8 cellular contexts compared by ENCODE assay signal in genomic region chr1:18957136-18957521, GRCh38. TPM values are rescaled to one million over a fixed set of nuclear protein-coding genes. Genes with fewer than 3 reads are reported as not detected.
DNase-seq lines count a peak whose midpoint lies in the region; ATAC-seq, FAIRE-seq and TF ChIP-seq lines count a peak whose summit lies in the region.

No MANE protein-coding gene starts in this region.

- H3K4me3 ChIP-seq in GM08714 (ENCODE audit: low read length) (peak overlapping the region; percentile 55; the same call in 1 of the 2 replicates), SJCRH30 (peak overlapping the region; percentile 71), fibroblast of pulmonary artery (replicated peaks; ENCODE audit: low read depth, low read length) (peak overlapping the region; percentile 64), pancreas (peak overlapping the region; percentile 56 to 91 (median 82))

- DNase-seq in SJCRH30 (peak in 1 of 2 experiments; percentile 48), fibroblast of pulmonary artery (ENCODE audit: low read depth) (no peak), pancreas (peak in 3 of 6 donors; percentile 55 to 75 (median 72)), GM13977 (ENCODE audit: low spot score) (no peak), NCI-H2196 treated with DMSO at 0.1 percent for 48 hours (lab: John Stamatoyannopoulos, UW; ENCODE audit: unreplicated experiment) (no peak)

- peaks cover 11% of the 10 kb centered on the region for H3K27me3 ChIP-seq in SJCRH30
- no peaks in the 10 kb centered on the region for H3K27me3 ChIP-seq in pancreas

- intact Hi-C loops in pancreas (cut with DNase I): loop anchor here in 1 of 3 donors (10.0 kb wide), 1 partner anchor 52 kb away; the partner anchor contains the start of gene ALDH4A1

- TF ChIP-seq CTCF in fibroblast of pulmonary artery (IDR thresholded peaks at IDR 0.05; ENCODE audit: low read length, missing control alignments) (no peak), pancreas (IDR thresholded peaks at IDR 0.05) (no peak), GM13977 (IDR thresholded peaks at IDR 0.05; ENCODE audit: extremely low read depth, insufficient read depth, missing control alignments) (no peak)

- no peaks in the 10 kb centered on the region for H3K9me3 ChIP-seq in SJCRH30 (replicated peaks)
- H3K9me3 ChIP-seq in pancreas: no peaks in the 10 kb centered on the region

- ATAC-seq in pancreas (peak; percentile 0 to 4 (median 0)), GM21717 (IDR thresholded peaks at IDR 0.05; ENCODE audit: unreplicated experiment) (no peak), GM19328 (IDR thresholded peaks at IDR 0.05; ENCODE audit: unreplicated experiment) (no peak)

- 9 to 10% methylated on average over 27 of the region's 27 CpGs for WGBS in pancreas, 2 donors

- in situ Hi-C loops in GM13977 (cut with MboI; ENCODE audit: low pct_unique_long_range_greater_than_20kb, low sequenced_read_pairs, unreplicated experiment): no loop called here

- H3K4me1 ChIP-seq in SJCRH30: no peaks in the 10 kb centered on the region
- H3K4me1 ChIP-seq in pancreas: peaks cover 0 to 16% (median 7%) of the 10 kb centered on the region in 3 donors

- H3K27ac ChIP-seq in SJCRH30 (no peak overlapping the region), pancreas (peak overlapping the region; percentile 53 to 67 (median 66))

- H3K36me3 ChIP-seq in SJCRH30 (no peaks in the 10 kb centered on the region), pancreas (no peaks in the 10 kb centered on the region)

- FAIRE-seq in pancreas (lab: Jason Lieb, UNC): no peak

RNA-seq across cellular contexts. Expression of gene IFFO2, which starts 0.7 kb away (rescaled TPM):
- total RNA-seq in SJCRH30 (2014; rRNA removed; shearing (Covaris generic)): 5.9 and 6.2 TPM in 2 replicates
- 10 to 100 TPM; 23.0 to 38.4 (median 26.4) TPM for total RNA-seq in pancreas
- polyA plus RNA-seq in pancreas: 10 to 100 TPM; 13.9 to 14.0 TPM

RNA-seq across cellular contexts. Expression of gene ALDH4A1, which starts 54.8 kb away (rescaled TPM):
- 7.2 and 7.5 TPM in 2 replicates for total RNA-seq in SJCRH30 (2014; rRNA removed; shearing (Covaris generic))
- total RNA-seq in pancreas: 1 to 10 TPM; 1.4 to 5.9 (median 3.5) TPM
- polyA plus RNA-seq in pancreas: 1 to 10 TPM; 6.0 to 7.6 TPM

Comparison
In these comparisons a context has a peak if more than half of its experiments do, and no peak if none do; other contexts are left out.
1. ATAC-seq: peak in pancreas (4 of 4); none in GM21717 (single experiment) and GM19328 (single experiment).
2. Peak in every context shown above with its lines, with median percentiles within 50 percentile points of each other: H3K4me3 ChIP-seq.